1 cellular context compared by ENCODE assay signal in the genomic region with DNA sequence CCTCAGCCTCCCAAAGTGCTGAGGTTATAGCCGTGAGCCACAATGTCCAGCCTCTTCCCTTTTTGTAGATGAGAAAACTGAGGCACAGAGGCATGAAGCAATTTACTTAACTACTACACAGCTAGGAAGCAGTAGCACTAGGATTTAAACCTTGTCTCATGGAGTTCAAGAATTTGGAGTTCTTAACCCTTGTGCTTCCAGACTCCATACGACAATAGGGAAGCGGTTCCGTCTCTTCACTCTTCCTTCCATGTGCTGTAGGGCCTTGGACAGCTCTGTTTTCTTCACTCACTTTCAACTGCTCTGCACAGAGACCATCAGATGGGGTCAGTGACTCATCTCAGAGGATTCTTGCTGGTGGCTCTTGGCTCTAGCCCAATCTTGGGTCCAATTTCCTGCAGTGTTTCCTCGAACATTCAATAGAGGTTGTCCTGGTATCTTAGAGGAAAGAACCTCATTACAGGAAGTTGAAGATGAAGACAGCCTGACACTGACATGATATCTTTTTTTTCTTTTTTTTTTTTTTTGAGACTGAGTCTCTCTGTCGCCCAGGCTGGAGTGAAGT.
TF ChIP-seq lines count a peak whose summit lies in the region.

No MANE protein-coding gene starts in this region.

TF ChIP-seq in K562, 482 proteins besides CTCF, POLR2A, EP300 and RAD21 (continued from another document and continues in another):
- TF ChIP-seq SNRNP70 (optimal IDR thresholded peaks at IDR 0.05; ENCODE audit: low read depth, low read length), result no peak
- TF ChIP-seq SMAD1 (IDR thresholded peaks at IDR 0.05; ENCODE audit: low read depth, low read length, partially characterized antibody), result peak; percentile 72
- peak; percentile 44; the same call in 1 of the 2 replicates for TF ChIP-seq TEAD2 (tag; IDR thresholded peaks at IDR 0.05)
- TF ChIP-seq KAT2B (IDR thresholded peaks at IDR 0.05; ENCODE audit: low read depth, low read length), result no peak
- TF ChIP-seq, protein P1, sequence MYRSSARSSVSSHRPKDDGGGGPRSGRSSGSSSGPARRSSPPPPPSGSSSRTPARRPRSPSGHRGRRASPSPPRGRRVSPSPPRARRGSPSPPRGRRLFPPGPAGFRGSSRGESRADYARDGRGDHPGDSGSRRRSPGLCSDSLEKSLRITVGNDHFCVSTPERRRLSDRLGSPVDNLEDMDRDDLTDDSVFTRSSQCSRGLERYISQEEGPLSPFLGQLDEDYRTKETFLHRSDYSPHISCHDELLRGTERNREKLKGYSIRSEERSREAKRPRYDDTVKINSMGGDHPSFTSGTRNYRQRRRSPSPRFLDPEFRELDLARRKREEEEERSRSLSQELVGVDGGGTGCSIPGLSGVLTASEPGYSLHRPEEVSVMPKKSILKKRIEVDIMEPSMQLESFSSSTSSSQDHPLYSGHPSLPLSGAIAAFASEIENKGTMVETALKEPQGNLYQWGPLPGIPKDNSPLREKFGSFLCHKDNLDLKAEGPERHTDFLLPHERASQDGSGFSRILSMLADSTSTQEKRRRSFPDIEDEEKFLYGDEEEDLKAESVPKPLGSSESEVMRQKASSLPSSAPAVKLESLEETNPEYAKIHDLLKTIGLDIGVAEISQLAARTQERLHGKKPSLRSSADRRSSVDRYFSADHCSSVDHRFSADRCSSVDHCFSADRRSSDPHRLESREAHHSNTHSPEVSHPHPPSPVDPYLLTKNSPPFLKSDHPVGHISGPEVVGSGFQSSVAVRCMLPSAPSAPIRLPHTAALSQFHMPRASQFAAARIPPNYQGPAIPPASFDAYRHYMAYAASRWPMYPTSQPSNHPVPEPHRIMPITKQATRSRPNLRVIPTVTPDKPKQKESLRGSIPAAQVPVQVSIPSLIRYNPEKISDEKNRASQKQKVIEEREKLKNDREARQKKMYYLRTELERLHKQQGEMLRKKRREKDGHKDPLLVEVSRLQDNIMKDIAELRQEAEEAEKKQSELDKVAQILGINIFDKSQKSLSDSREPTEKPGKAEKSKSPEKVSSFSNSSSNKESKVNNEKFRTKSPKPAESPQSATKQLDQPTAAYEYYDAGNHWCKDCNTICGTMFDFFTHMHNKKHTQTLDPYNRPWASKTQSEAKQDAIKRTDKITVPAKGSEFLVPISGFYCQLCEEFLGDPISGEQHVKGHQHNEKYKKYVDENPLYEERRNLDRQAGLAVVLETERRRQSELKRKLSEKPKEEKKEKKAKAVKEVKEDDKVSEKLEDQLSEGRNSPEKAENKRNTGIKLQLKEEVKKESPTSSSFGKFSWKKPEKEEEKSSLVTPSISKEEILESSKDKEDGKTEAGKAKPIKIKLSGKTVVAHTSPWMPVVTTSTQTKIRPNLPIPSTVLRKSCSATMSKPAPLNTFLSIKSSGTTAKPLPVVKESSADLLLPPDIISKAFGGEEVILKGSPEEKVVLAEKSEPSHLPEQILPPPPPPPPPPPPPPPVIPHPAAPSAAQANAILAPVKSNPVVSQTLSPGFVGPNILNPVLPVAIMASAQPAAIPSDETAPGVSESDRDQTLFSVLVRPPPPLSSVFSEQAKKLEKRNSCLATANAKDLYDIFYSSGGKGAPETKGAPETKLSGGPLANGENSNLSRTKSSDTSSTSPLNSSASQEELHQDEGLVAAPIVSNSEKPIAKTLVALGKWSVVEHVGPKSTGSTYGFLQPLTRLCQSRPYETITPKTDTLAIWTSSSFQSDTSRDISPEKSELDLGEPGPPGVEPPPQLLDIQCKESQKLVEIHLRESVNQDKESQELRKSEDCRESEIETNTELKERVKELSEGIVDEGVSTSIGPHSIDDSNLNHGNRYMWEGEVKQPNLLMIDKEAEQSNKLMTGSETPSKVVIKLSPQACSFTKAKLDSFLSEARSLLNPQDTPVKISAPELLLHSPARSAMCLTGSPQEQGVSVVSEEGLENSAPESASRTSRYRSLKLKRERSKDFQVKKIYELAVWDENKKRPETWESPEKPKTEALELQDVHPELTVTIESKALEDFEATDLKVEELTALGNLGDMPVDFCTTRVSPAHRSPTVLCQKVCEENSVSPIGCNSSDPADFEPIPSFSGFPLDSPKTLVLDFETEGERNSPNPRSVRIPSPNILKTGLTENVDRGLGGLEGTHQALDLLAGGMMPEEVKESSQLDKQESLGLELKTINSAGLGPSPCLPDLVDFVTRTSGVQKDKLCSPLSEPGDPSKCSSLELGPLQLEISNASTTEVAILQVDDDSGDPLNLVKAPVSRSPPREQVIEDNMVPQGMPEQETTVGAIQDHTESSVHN (IDR thresholded peaks at IDR 0.05; ENCODE audit: borderline replicate concordance in 1 of 2, low read depth in 1 of 2), result peak in 1 of 2 experiments; percentile 56; a peak in 1 of 4 replicates
- TF ChIP-seq TBL1XR1 (IDR thresholded peaks at IDR 0.05; ENCODE audit: low read length in 2 of 2), result peak in 1 of 2 experiments; percentile 71; a peak in 1 of 4 replicates
- TF ChIP-seq, protein P2, sequence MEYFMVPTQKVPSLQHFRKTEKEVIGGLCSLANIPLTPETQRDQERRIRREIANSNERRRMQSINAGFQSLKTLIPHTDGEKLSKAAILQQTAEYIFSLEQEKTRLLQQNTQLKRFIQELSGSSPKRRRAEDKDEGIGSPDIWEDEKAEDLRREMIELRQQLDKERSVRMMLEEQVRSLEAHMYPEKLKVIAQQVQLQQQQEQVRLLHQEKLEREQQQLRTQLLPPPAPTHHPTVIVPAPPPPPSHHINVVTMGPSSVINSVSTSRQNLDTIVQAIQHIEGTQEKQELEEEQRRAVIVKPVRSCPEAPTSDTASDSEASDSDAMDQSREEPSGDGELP (CRISPR knock-in tag; IDR thresholded peaks at IDR 0.05; ENCODE audit: borderline replicate concordance), result peak; percentile 28; the same call in 1 of the 2 replicates
- TF ChIP-seq, protein P3, sequence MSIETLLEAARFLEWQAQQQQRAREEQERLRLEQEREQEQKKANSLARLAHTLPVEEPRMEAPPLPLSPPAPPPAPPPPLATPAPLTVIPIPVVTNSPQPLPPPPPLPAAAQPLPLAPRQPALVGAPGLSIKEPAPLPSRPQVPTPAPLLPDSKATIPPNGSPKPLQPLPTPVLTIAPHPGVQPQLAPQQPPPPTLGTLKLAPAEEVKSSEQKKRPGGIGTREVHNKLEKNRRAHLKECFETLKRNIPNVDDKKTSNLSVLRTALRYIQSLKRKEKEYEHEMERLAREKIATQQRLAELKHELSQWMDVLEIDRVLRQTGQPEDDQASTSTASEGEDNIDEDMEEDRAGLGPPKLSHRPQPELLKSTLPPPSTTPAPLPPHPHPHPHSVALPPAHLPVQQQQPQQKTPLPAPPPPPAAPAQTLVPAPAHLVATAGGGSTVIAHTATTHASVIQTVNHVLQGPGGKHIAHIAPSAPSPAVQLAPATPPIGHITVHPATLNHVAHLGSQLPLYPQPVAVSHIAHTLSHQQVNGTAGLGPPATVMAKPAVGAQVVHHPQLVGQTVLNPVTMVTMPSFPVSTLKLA (conservative IDR thresholded peaks at IDR 0.05), result peak; percentile 56 to 70
- peak; percentile 81 for TF ChIP-seq ARID1B (IDR thresholded peaks at IDR 0.05)
- TF ChIP-seq, protein P4, sequence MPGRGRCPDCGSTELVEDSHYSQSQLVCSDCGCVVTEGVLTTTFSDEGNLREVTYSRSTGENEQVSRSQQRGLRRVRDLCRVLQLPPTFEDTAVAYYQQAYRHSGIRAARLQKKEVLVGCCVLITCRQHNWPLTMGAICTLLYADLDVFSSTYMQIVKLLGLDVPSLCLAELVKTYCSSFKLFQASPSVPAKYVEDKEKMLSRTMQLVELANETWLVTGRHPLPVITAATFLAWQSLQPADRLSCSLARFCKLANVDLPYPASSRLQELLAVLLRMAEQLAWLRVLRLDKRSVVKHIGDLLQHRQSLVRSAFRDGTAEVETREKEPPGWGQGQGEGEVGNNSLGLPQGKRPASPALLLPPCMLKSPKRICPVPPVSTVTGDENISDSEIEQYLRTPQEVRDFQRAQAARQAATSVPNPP (IDR thresholded peaks at IDR 0.05; ENCODE audit: borderline replicate concordance, insufficient read depth, insufficient read length), result no peak
- TF ChIP-seq LEF1 (IDR thresholded peaks at IDR 0.05), result peak; percentile 74
- peak; percentile 23 for TF ChIP-seq CCNT2 (IDR thresholded peaks at IDR 0.05; ENCODE audit: borderline replicate concordance, extremely low read depth, insufficient read length, low read depth, low read length)
- peak; percentile 85 for TF ChIP-seq EHMT2 (IDR thresholded peaks at IDR 0.05)
- TF ChIP-seq HDGF (IDR thresholded peaks at IDR 0.05), result peak; percentile 87
- TF ChIP-seq CCAR2 (IDR thresholded peaks at IDR 0.05; ENCODE audit: low read depth, low read length), result no peak
- TF ChIP-seq CBX3 (IDR thresholded peaks at IDR 0.05; ENCODE audit: borderline replicate concordance in 1 of 2, low read length in 2 of 2), result 0 out of 3 replicates have a peak, but pooled peaks of 1 of the 2 experiments have one; percentile 18
- TF ChIP-seq GABPB1 (CRISPR knock-in tag; IDR thresholded peaks at IDR 0.05), result peak; percentile 48; the same call in 1 of the 2 replicates
- TF ChIP-seq ZFP36 (IDR thresholded peaks at IDR 0.05; ENCODE audit: low read depth, low read length, partially characterized antibody), result peak; percentile 3
- no peak for TF ChIP-seq ZNF436 (CRISPR knock-in tag; IDR thresholded peaks at IDR 0.05)
- no peak for TF ChIP-seq POLR2H (tag; IDR thresholded peaks at IDR 0.05; ENCODE audit: low read depth)
- TF ChIP-seq, protein P5, sequence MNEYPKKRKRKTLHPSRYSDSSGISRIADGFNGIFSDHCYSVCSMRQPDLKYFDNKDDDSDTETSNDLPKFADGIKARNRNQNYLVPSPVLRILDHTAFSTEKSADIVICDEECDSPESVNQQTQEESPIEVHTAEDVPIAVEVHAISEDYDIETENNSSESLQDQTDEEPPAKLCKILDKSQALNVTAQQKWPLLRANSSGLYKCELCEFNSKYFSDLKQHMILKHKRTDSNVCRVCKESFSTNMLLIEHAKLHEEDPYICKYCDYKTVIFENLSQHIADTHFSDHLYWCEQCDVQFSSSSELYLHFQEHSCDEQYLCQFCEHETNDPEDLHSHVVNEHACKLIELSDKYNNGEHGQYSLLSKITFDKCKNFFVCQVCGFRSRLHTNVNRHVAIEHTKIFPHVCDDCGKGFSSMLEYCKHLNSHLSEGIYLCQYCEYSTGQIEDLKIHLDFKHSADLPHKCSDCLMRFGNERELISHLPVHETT (CRISPR knock-in tag; conservative IDR thresholded peaks at IDR 0.05 in 1 of 2, IDR thresholded peaks at IDR 0.05 in 1 of 2), result 0 out of 4 replicates have a peak, but pooled peaks of 1 of the 2 experiments have one; percentile 24
- TF ChIP-seq, protein P6, sequence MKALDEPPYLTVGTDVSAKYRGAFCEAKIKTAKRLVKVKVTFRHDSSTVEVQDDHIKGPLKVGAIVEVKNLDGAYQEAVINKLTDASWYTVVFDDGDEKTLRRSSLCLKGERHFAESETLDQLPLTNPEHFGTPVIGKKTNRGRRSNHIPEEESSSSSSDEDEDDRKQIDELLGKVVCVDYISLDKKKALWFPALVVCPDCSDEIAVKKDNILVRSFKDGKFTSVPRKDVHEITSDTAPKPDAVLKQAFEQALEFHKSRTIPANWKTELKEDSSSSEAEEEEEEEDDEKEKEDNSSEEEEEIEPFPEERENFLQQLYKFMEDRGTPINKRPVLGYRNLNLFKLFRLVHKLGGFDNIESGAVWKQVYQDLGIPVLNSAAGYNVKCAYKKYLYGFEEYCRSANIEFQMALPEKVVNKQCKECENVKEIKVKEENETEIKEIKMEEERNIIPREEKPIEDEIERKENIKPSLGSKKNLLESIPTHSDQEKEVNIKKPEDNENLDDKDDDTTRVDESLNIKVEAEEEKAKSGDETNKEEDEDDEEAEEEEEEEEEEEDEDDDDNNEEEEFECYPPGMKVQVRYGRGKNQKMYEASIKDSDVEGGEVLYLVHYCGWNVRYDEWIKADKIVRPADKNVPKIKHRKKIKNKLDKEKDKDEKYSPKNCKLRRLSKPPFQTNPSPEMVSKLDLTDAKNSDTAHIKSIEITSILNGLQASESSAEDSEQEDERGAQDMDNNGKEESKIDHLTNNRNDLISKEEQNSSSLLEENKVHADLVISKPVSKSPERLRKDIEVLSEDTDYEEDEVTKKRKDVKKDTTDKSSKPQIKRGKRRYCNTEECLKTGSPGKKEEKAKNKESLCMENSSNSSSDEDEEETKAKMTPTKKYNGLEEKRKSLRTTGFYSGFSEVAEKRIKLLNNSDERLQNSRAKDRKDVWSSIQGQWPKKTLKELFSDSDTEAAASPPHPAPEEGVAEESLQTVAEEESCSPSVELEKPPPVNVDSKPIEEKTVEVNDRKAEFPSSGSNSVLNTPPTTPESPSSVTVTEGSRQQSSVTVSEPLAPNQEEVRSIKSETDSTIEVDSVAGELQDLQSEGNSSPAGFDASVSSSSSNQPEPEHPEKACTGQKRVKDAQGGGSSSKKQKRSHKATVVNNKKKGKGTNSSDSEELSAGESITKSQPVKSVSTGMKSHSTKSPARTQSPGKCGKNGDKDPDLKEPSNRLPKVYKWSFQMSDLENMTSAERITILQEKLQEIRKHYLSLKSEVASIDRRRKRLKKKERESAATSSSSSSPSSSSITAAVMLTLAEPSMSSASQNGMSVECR (CRISPR knock-in tag; IDR thresholded peaks at IDR 0.05), result no peak
- TF ChIP-seq, protein P7, sequence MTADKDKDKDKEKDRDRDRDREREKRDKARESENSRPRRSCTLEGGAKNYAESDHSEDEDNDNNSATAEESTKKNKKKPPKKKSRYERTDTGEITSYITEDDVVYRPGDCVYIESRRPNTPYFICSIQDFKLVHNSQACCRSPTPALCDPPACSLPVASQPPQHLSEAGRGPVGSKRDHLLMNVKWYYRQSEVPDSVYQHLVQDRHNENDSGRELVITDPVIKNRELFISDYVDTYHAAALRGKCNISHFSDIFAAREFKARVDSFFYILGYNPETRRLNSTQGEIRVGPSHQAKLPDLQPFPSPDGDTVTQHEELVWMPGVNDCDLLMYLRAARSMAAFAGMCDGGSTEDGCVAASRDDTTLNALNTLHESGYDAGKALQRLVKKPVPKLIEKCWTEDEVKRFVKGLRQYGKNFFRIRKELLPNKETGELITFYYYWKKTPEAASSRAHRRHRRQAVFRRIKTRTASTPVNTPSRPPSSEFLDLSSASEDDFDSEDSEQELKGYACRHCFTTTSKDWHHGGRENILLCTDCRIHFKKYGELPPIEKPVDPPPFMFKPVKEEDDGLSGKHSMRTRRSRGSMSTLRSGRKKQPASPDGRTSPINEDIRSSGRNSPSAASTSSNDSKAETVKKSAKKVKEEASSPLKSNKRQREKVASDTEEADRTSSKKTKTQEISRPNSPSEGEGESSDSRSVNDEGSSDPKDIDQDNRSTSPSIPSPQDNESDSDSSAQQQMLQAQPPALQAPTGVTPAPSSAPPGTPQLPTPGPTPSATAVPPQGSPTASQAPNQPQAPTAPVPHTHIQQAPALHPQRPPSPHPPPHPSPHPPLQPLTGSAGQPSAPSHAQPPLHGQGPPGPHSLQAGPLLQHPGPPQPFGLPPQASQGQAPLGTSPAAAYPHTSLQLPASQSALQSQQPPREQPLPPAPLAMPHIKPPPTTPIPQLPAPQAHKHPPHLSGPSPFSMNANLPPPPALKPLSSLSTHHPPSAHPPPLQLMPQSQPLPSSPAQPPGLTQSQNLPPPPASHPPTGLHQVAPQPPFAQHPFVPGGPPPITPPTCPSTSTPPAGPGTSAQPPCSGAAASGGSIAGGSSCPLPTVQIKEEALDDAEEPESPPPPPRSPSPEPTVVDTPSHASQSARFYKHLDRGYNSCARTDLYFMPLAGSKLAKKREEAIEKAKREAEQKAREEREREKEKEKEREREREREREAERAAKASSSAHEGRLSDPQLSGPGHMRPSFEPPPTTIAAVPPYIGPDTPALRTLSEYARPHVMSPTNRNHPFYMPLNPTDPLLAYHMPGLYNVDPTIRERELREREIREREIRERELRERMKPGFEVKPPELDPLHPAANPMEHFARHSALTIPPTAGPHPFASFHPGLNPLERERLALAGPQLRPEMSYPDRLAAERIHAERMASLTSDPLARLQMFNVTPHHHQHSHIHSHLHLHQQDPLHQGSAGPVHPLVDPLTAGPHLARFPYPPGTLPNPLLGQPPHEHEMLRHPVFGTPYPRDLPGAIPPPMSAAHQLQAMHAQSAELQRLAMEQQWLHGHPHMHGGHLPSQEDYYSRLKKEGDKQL (CRISPR knock-in tag; IDR thresholded peaks at IDR 0.05; ENCODE audit: borderline replicate concordance), result no peak
